ENCODE assay signal across 8 cellular contexts in genomic region chr17:28811594-28812135, GRCh38. TPM values are rescaled to one million over a fixed set of nuclear protein-coding genes. Genes with fewer than 3 reads are reported as not detected.
DNase-seq lines count a peak whose midpoint lies in the region; ATAC-seq lines count a peak whose summit lies in the region.

No MANE protein-coding gene starts in this region.

- H3K4me3 Mint-ChIP-seq in activated CD8-positive, alpha-beta memory T cell treated with anti-CD3 and anti-CD28 coated beads, Interleukin-2, amount 10 ng/mL, durations not matched to agents 7 days and 5 days: peak overlapping the region; percentile 83
- peak overlapping the region; percentile 87 for H3K4me3 Mint-ChIP-seq in activated naive CD8-positive, alpha-beta T cell

- no peak for ATAC-seq in activated CD8-positive, alpha-beta memory T cell treated with anti-CD3 and anti-CD28 coated beads, Interleukin-2, amount 10 ng/mL, durations not matched to agents 7 days and 5 days

- H3K9me3 ChIP-seq in iPS-18c (ENCODE audit: control insufficient read depth, insufficient read depth, low read length) (no peaks in the 10 kb centered on the region), skeletal muscle satellite cell (replicated peaks; ENCODE audit: low read length) (no peaks in the 10 kb centered on the region)

- peaks cover 2% of the 10 kb centered on the region for H3K36me3 Mint-ChIP-seq in activated CD8-positive, alpha-beta memory T cell treated with anti-CD3 and anti-CD28 coated beads, Interleukin-2, amount 10 ng/mL, durations not matched to agents 7 days and 5 days
- H3K36me3 Mint-ChIP-seq in activated naive CD8-positive, alpha-beta T cell: peaks cover 2% of the 10 kb centered on the region

- peaks cover 51% of the 10 kb centered on the region for H3K4me1 ChIP-seq in skeletal muscle satellite cell (ENCODE audit: control insufficient read depth, insufficient read depth, low read length)

- H3K27me3 ChIP-seq in skeletal muscle satellite cell (ENCODE audit: control insufficient read depth, insufficient read depth, low read length): no peaks in the 10 kb centered on the region

- H3K27me3 Mint-ChIP-seq in activated CD8-positive, alpha-beta memory T cell treated with anti-CD3 and anti-CD28 coated beads, Interleukin-2, amount 10 ng/mL, durations not matched to agents 7 days and 5 days: no peaks in the 10 kb centered on the region
- H3K27me3 Mint-ChIP-seq in activated naive CD8-positive, alpha-beta T cell: no peaks in the 10 kb centered on the region

- H3K9ac ChIP-seq in skeletal muscle satellite cell (ENCODE audit: low read depth, low read length): peak overlapping the region; percentile 95

- H3K27ac Mint-ChIP-seq in activated CD8-positive, alpha-beta memory T cell treated with anti-CD3 and anti-CD28 coated beads, Interleukin-2, amount 10 ng/mL, durations not matched to agents 7 days and 5 days: peak overlapping the region; percentile 83
- H3K27ac Mint-ChIP-seq in activated naive CD8-positive, alpha-beta T cell: peak overlapping the region; percentile 72

- CTCF ChIA-PET in activated CD8-positive, alpha-beta memory T cell treated with anti-CD3 and anti-CD28 coated beads, Interleukin-2, amount 10 ng/mL, durations not matched to agents 7 days and 5 days (lab: Charles Lee): interaction anchor here (0.8 to 3.2 kb wide), 8 partner anchors 10 to 337 kb away, joined by 3 to 15 read pairs (median 6); partner anchors contain the start of genes NEK8 and TLCD1

- no peaks in the 10 kb centered on the region for H3K9me3 Mint-ChIP-seq in activated CD8-positive, alpha-beta memory T cell treated with anti-CD3 and anti-CD28 coated beads, Interleukin-2, amount 10 ng/mL, durations not matched to agents 7 days and 5 days (ENCODE audit: low read depth)
- no peaks in the 10 kb centered on the region for H3K9me3 Mint-ChIP-seq in activated naive CD8-positive, alpha-beta T cell (ENCODE audit: low read depth)

- H3K36me3 ChIP-seq in skeletal muscle satellite cell (ENCODE audit: insufficient read depth, low read length): no peaks in the 10 kb centered on the region

- peak; percentile 43 for DNase-seq in activated CD8-positive, alpha-beta memory T cell treated with anti-CD3 and anti-CD28 coated beads, Interleukin-2, amount 10 ng/mL, durations not matched to agents 7 days and 5 days
- DNase-seq in activated CD8-positive, alpha-beta memory T cell treated with anti-CD3 and anti-CD28 coated beads, Interleukin-2, amount 50 U/mL, for 48 hours: no peak
- peak; percentile 51 for DNase-seq in LoVo (ENCODE audit: low spot score)
- no peak for DNase-seq in retina
- DNase-seq in NCI-H1694 treated with DMSO at 0.1 percent for 48 hours (lab: John Stamatoyannopoulos, UW): no peak

- H3K4me3 ChIP-seq in iPS-18c (ENCODE audit: insufficient read depth, low read depth, low read length) (peak overlapping the region; percentile 83), skeletal muscle satellite cell (ENCODE audit: low read length) (peak overlapping the region; percentile 80)

- peak overlapping the region; percentile 83 for H3K4me2 ChIP-seq in skeletal muscle satellite cell (ENCODE audit: low read length)

- H3K4me1 Mint-ChIP-seq in activated CD8-positive, alpha-beta memory T cell treated with anti-CD3 and anti-CD28 coated beads, Interleukin-2, amount 10 ng/mL, durations not matched to agents 7 days and 5 days: peaks cover 25% of the 10 kb centered on the region
- H3K4me1 Mint-ChIP-seq in activated naive CD8-positive, alpha-beta T cell (ENCODE audit: low read depth): peaks cover 45% of the 10 kb centered on the region

RNA-seq across cellular contexts. Expression of gene FAM222B, which starts 30.9 kb away (rescaled TPM):
- total RNA-seq in activated CD8-positive, alpha-beta memory T cell treated with anti-CD3 and anti-CD28 coated beads, Interleukin-2, amount 10 ng/mL, durations not matched to agents 7 days and 5 days: 10 to 100 TPM; 14.5 to 19.6 TPM
- total RNA-seq in skeletal muscle satellite cell (2012; rRNA removed): 5.2 and 7.9 TPM in 2 replicates

RNA-seq across cellular contexts. Expression of gene ERAL1, which starts 43.2 kb away (rescaled TPM):
- 10 to 100 TPM; 46.1 to 50.6 TPM for total RNA-seq in activated CD8-positive, alpha-beta memory T cell treated with anti-CD3 and anti-CD28 coated beads, Interleukin-2, amount 10 ng/mL, durations not matched to agents 7 days and 5 days
- 29.7 and 38.2 TPM in 2 replicates for total RNA-seq in skeletal muscle satellite cell (2012; rRNA removed)

Comparison
In these comparisons a context has a peak if more than half of its experiments do, and no peak if none do; other contexts are left out.
1. DNase-seq: peak in activated CD8-positive, alpha-beta memory T cell treated with anti-CD3 and anti-CD28 coated beads, Interleukin-2, amount 10 ng/mL, durations not matched to agents 7 days and 5 days (single experiment) and LoVo (single experiment); none in activated CD8-positive, alpha-beta memory T cell treated with anti-CD3 and anti-CD28 coated beads, Interleukin-2, amount 50 U/mL, for 48 hours (single experiment), retina (single experiment) and NCI-H1694 treated with DMSO at 0.1 percent for 48 hours (single experiment).